ENCODE assay signal across 18 cellular contexts in the genomic region with DNA sequence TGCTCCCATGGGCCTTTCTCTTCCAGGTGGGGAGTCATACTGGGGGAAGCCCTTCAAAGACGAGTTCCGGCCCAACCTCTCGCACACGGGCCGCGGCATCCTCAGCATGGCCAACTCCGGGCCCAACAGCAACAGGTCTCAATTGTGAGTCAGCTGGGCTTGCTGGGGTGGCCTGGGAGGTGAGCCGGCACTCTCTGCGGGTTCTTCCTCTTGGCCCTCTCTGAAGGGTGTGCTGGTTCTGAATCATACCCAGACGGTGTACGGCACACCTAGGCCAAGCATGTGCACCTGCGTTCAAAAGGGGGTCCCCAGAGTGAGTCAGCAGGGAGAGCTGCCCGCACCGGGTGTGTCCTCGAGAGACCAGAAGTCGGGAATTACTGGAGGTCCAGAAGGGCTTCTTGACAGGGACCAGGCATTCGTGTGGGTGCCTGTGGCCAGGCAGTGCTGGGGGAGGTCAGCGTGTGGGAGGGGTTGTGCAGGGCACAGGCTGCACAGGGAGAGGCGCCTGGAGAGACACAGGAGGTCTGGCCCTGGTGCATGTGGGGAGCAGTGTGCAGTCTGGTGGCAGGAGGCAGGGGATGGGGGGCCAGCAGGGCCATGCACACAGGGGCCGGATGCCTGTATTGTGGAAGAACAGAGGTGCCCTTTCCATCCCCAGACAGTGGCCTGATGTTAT. TPM values are rescaled to one million over a fixed set of nuclear protein-coding genes. Genes with fewer than 3 reads are reported as not detected.
A peak's percentile ranks its signal among the peaks of the same experiment; 100 is the strongest.
DNase-seq lines count a peak whose midpoint lies in the region; ATAC-seq and TF ChIP-seq lines count a peak whose summit lies in the region.
"Had no signal": no experiment of that assay in that cellular context is flagged by ENCODE, and none has a peak within 500 bp of the region (broad histone marks: within the 10 kb centered on the region; RNA-seq: fewer than 3 reads in every experiment).

No MANE protein-coding gene starts in this region.

- H3K4me3 Mint-ChIP-seq in activated T-helper 2 cell treated with anti-CD3 and anti-CD28 coated beads, Interferon-gamma antibody, Interleukin-2, Interleukin-4, amounts not matched to agents 10 μg/mL and 5 μg/mL and 100 μg/mL, durations not matched to agents 14 hours and 24 hours and 36 hours (ENCODE audit: low read depth): no peak overlapping the region
- peak overlapping the region; percentile 63 for H3K4me3 Mint-ChIP-seq in natural killer cell treated with Interleukin-12 subunit alpha and Interleukin-12 subunit beta and Interleukin-15 and Interleukin-18, amount 100 ng/mL, for 72 hours
- H3K4me3 Mint-ChIP-seq: activated CD4-positive, alpha-beta T cell treated with anti-CD3 and anti-CD28 coated beads, Interleukin-2, amount 10 ng/mL, durations not matched to agents 7 days and 5 days had no signal

- CTCF ChIA-PET in GM10248 (lab: Yijun Ruan, JAX): no interaction called here
- CTCF ChIA-PET in A673 (lab: Charles Lee): no interaction called here

- intact Hi-C loops in activated T-helper 2 cell treated with anti-CD3 and anti-CD28 coated beads, Interferon-gamma antibody, Interleukin-2, Interleukin-4, amounts not matched to agents 10 μg/mL and 5 μg/mL and 100 μg/mL, durations not matched to agents 14 hours and 24 hours and 36 hours (cut with micrococcal nuclease): no loop called here
- intact Hi-C loops in A673 (cut with micrococcal nuclease; ENCODE audit: unreplicated experiment) (no loop called here), colonic mucosa (cut with DNase I) (no loop called here)

- peak overlapping the region; percentile 22 for H3K27ac Mint-ChIP-seq in activated T-helper 2 cell treated with anti-CD3 and anti-CD28 coated beads, Interferon-gamma antibody, Interleukin-2, Interleukin-4, amounts not matched to agents 10 μg/mL and 5 μg/mL and 100 μg/mL, durations not matched to agents 14 hours and 24 hours and 36 hours
- peak overlapping the region; percentile 87 for H3K27ac Mint-ChIP-seq in natural killer cell treated with Interleukin-12 subunit alpha and Interleukin-12 subunit beta and Interleukin-15 and Interleukin-18, amount 100 ng/mL, for 72 hours
- H3K27ac Mint-ChIP-seq: activated CD4-positive, alpha-beta T cell treated with anti-CD3 and anti-CD28 coated beads, Interleukin-2, amount 10 ng/mL, durations not matched to agents 7 days and 5 days; progenitor cell of endocrine pancreas had no signal

- peaks cover 51 to 75% (median 59%) of the 10 kb centered on the region in 11 experiments for H3K36me3 ChIP-seq in BLaER1 treated with 17β-estradiol and CSF1 and Interleukin-3, amounts not matched to agents 10 nM and 100 nM
- H3K36me3 ChIP-seq in suprapubic skin: peaks cover 93% of the 10 kb centered on the region
- peaks cover 12% of the 10 kb centered on the region for H3K36me3 ChIP-seq in A673 (ENCODE audit: insufficient read depth, low read length, poor library complexity, severe bottlenecking)
- peaks cover 8% of the 10 kb centered on the region for H3K36me3 ChIP-seq in colonic mucosa

- peaks cover 0 to 60% (median 19%) of the 10 kb centered on the region in 11 experiments; a peak in 12 of 22 replicates for H4K20me1 ChIP-seq in BLaER1 treated with 17β-estradiol and CSF1 and Interleukin-3, amounts not matched to agents 10 nM and 100 nM

- peak overlapping the region in 3 of 10 experiments; percentile 8 to 33 (median 23); a peak in 4 of 20 replicates for H3K4me3 ChIP-seq in BLaER1 treated with 17β-estradiol and CSF1 and Interleukin-3, amounts not matched to agents 10 nM and 100 nM
- H3K4me3 ChIP-seq in suprapubic skin (no peak overlapping the region), A673 (ENCODE audit: low read depth, low read length, poor library complexity, severe bottlenecking) (no peak overlapping the region), foreskin fibroblast (ENCODE audit: low read depth in 1 of 2, low read length in 2 of 2) (no peak overlapping the region), colonic mucosa (no peak overlapping the region)
- H3K4me3 ChIP-seq: heart right ventricle, lower lobe of right lung had no signal

- H3K4me2 ChIP-seq in BLaER1 treated with 17β-estradiol and CSF1 and Interleukin-3, amounts not matched to agents 10 nM and 100 nM: peak overlapping the region; percentile 74 to 94 (median 89)

- no peaks in the 10 kb centered on the region for H3K9me3 ChIP-seq in BLaER1 treated with 17β-estradiol and CSF1 and Interleukin-3, amounts not matched to agents 10 nM and 100 nM (replicated peaks in 1 of 11)
- no peaks in the 10 kb centered on the region for H3K9me3 ChIP-seq in suprapubic skin
- H3K9me3 ChIP-seq in A673 (ENCODE audit: low read depth, low read length, poor library complexity, severe bottlenecking): no peaks in the 10 kb centered on the region
- no peaks in the 10 kb centered on the region for H3K9me3 ChIP-seq in colonic mucosa
- H3K9me3 ChIP-seq: heart right ventricle, lower lobe of right lung had no signal

- peaks cover 38% of the 10 kb centered on the region for H3K36me3 Mint-ChIP-seq in activated T-helper 2 cell treated with anti-CD3 and anti-CD28 coated beads, Interferon-gamma antibody, Interleukin-2, Interleukin-4, amounts not matched to agents 10 μg/mL and 5 μg/mL and 100 μg/mL, durations not matched to agents 14 hours and 24 hours and 36 hours (ENCODE audit: low read depth)
- H3K36me3 Mint-ChIP-seq in natural killer cell treated with Interleukin-12 subunit alpha and Interleukin-12 subunit beta and Interleukin-15 and Interleukin-18, amount 100 ng/mL, for 72 hours: no peaks in the 10 kb centered on the region

- peak overlapping the region in 10 of 11 experiments; percentile 3 to 70 (median 53); a peak in 17 of 22 replicates for H3K27ac ChIP-seq in BLaER1 treated with 17β-estradiol and CSF1 and Interleukin-3, amounts not matched to agents 10 nM and 100 nM
- H3K27ac ChIP-seq in suprapubic skin: no peak overlapping the region
- no peak overlapping the region for H3K27ac ChIP-seq in A673 (ENCODE audit: low read depth, low read length, poor library complexity, severe bottlenecking)
- H3K27ac ChIP-seq in colonic mucosa: no peak overlapping the region
- H3K27ac ChIP-seq: heart right ventricle, lower lobe of right lung had no signal

- H3K9me3 Mint-ChIP-seq in activated T-helper 2 cell treated with anti-CD3 and anti-CD28 coated beads, Interferon-gamma antibody, Interleukin-2, Interleukin-4, amounts not matched to agents 10 μg/mL and 5 μg/mL and 100 μg/mL, durations not matched to agents 14 hours and 24 hours and 36 hours: no peaks in the 10 kb centered on the region
- no peaks in the 10 kb centered on the region for H3K9me3 Mint-ChIP-seq in natural killer cell treated with Interleukin-12 subunit alpha and Interleukin-12 subunit beta and Interleukin-15 and Interleukin-18, amount 100 ng/mL, for 72 hours
- H3K9me3 Mint-ChIP-seq: activated CD4-positive, alpha-beta T cell treated with anti-CD3 and anti-CD28 coated beads, Interleukin-2, amount 10 ng/mL, durations not matched to agents 7 days and 5 days had no signal

- TF ChIP-seq EP300 in suprapubic skin (IDR thresholded peaks at IDR 0.05): no peak

- ATAC-seq in natural killer cell treated with Interleukin-12 subunit alpha and Interleukin-12 subunit beta and Interleukin-15 and Interleukin-18, amount 100 ng/mL, for 72 hours: no peak

- peaks cover 46 to 72% (median 57%) of the 10 kb centered on the region in 10 experiments for H3K4me1 ChIP-seq in BLaER1 treated with 17β-estradiol and CSF1 and Interleukin-3, amounts not matched to agents 10 nM and 100 nM
- no peaks in the 10 kb centered on the region for H3K4me1 ChIP-seq in suprapubic skin
- no peaks in the 10 kb centered on the region for H3K4me1 ChIP-seq in A673 (ENCODE audit: insufficient read depth, low read length, poor library complexity, severe bottlenecking)
- H3K4me1 ChIP-seq in colonic mucosa: no peaks in the 10 kb centered on the region
- H3K4me1 ChIP-seq: heart right ventricle, lower lobe of right lung had no signal

- peak overlapping the region in 10 of 11 experiments; percentile 4 to 62 (median 52); a peak in 19 of 22 replicates for H3K9ac ChIP-seq in BLaER1 treated with 17β-estradiol and CSF1 and Interleukin-3, amounts not matched to agents 10 nM and 100 nM
- no peak overlapping the region for H3K9ac ChIP-seq in colonic mucosa (ENCODE audit: low read depth in 2 of 2, low read length in 2 of 2)

- H3K4me1 Mint-ChIP-seq in activated T-helper 2 cell treated with anti-CD3 and anti-CD28 coated beads, Interferon-gamma antibody, Interleukin-2, Interleukin-4, amounts not matched to agents 10 μg/mL and 5 μg/mL and 100 μg/mL, durations not matched to agents 14 hours and 24 hours and 36 hours (ENCODE audit: low read depth): peaks cover 6% of the 10 kb centered on the region
- peaks cover 20% of the 10 kb centered on the region in 2 donors for H3K4me1 Mint-ChIP-seq in natural killer cell treated with Interleukin-12 subunit alpha and Interleukin-12 subunit beta and Interleukin-15 and Interleukin-18, amount 100 ng/mL, for 72 hours (ENCODE audit: low read depth in 2 of 2)

- H3K27me3 ChIP-seq in BLaER1 treated with 17β-estradiol and CSF1 and Interleukin-3, amounts not matched to agents 10 nM and 100 nM: no peaks in the 10 kb centered on the region
- H3K27me3 ChIP-seq in suprapubic skin: no peaks in the 10 kb centered on the region
- no peaks in the 10 kb centered on the region for H3K27me3 ChIP-seq in A673 (replicated peaks; ENCODE audit: insufficient read depth, low read depth, low read length, poor library complexity)
- H3K27me3 ChIP-seq in colonic mucosa: no peaks in the 10 kb centered on the region
- H3K27me3 ChIP-seq: heart right ventricle had no signal

- TF ChIP-seq CTCF in GM10248 (IDR thresholded peaks at IDR 0.05; ENCODE audit: control extremely low read depth, extremely low read depth, low read depth, missing control alignments): no peak
- no peak for TF ChIP-seq CTCF in suprapubic skin (IDR thresholded peaks at IDR 0.05)
- no peak for TF ChIP-seq CTCF in A673 (conservative IDR thresholded peaks at IDR 0.05; ENCODE audit: low read depth, low read length)
- no peak for TF ChIP-seq CTCF in foreskin fibroblast (IDR thresholded peaks at IDR 0.05; ENCODE audit: low read depth, low read length)
- TF ChIP-seq CTCF in colonic mucosa (IDR thresholded peaks at IDR 0.05): no peak

- 88% methylated on average over 9 of the region's 20 CpGs for WGBS in suprapubic skin

- POLR2A ChIA-PET in GM10248 (lab: Yijun Ruan, JAX): no interaction called here
- POLR2A ChIA-PET in A673 (lab: Charles Lee; ENCODE audit: low non-redundant PET): no interaction called here

- TF ChIP-seq POLR2A in suprapubic skin (IDR thresholded peaks at IDR 0.05): no peak

- DNase-seq in GM10248 (ENCODE audit: extremely low spot score) (peak; percentile 53), suprapubic skin (ENCODE audit: low spot score in 2 of 2) (no peak), A673 (ENCODE audit: low spot score) (no peak), foreskin fibroblast (no peak), colonic mucosa (no peak)
- DNase-seq in activated T-helper 2 cell treated with anti-CD3 and anti-CD28 coated beads, Interferon-gamma antibody, Interleukin-2, Interleukin-4, amounts not matched to agents 10 μg/mL and 5 μg/mL and 100 μg/mL, durations not matched to agents 14 hours and 24 hours and 36 hours (ENCODE audit: low spot score): no peak
- no peak for DNase-seq in natural killer cell treated with Interleukin-12 subunit alpha and Interleukin-12 subunit beta and Interleukin-15 and Interleukin-18, amount 100 ng/mL, for 72 hours (ENCODE audit: low spot score)
- DNase-seq: activated CD4-positive, alpha-beta T cell treated with anti-CD3 and anti-CD28 coated beads, Interleukin-2, amount 10 ng/mL, durations not matched to agents 7 days and 5 days; amygdala; caudate nucleus; DMS 273 treated with DMSO at 0.1 percent for 48 hours; GDM1; heart right ventricle; lower lobe of right lung; NCI-H146; small intestine had no signal

- no peaks in the 10 kb centered on the region for H3K27me3 Mint-ChIP-seq in activated T-helper 2 cell treated with anti-CD3 and anti-CD28 coated beads, Interferon-gamma antibody, Interleukin-2, Interleukin-4, amounts not matched to agents 10 μg/mL and 5 μg/mL and 100 μg/mL, durations not matched to agents 14 hours and 24 hours and 36 hours (ENCODE audit: low read depth)
- H3K27me3 Mint-ChIP-seq in natural killer cell treated with Interleukin-12 subunit alpha and Interleukin-12 subunit beta and Interleukin-15 and Interleukin-18, amount 100 ng/mL, for 72 hours: no peaks in the 10 kb centered on the region
- H3K27me3 Mint-ChIP-seq: activated CD4-positive, alpha-beta T cell treated with anti-CD3 and anti-CD28 coated beads, Interleukin-2, amount 10 ng/mL, durations not matched to agents 7 days and 5 days; progenitor cell of endocrine pancreas had no signal

- BruUV-seq in A673 (replicated peaks; lab: Mats Ljungman, UMichigan): no TSS peak

RNA-seq across cellular contexts. Expression of gene PPIL2, which starts 23.0 kb away (rescaled TPM):
- total RNA-seq in activated T-helper 2 cell treated with anti-CD3 and anti-CD28 coated beads, Interferon-gamma antibody, Interleukin-2, Interleukin-4, amounts not matched to agents 10 μg/mL and 5 μg/mL and 100 μg/mL, durations not matched to agents 14 hours and 24 hours and 36 hours: 53.9 and 55.4 TPM in 2 replicates
- 10 to 100 TPM; 50.4 to 62.9 TPM for total RNA-seq in natural killer cell treated with Interleukin-12 subunit alpha and Interleukin-12 subunit beta and Interleukin-15 and Interleukin-18, amount 100 ng/mL, for 72 hours
- total RNA-seq in suprapubic skin (100 to 1,000 TPM in 1 of 4 donors, 10 to 100 TPM in 3; 38.4 to 129 (median 40.3) TPM), A673 (2021) (46.8 and 49.3 TPM in 2 replicates), colonic mucosa (10 to 100 TPM; 41.9 to 63.2 TPM)

RNA-seq across cellular contexts. Expression of gene SDF2L1, which starts 46.7 kb away (rescaled TPM):
- 95.6 and 97.9 TPM in 2 replicates for total RNA-seq in activated T-helper 2 cell treated with anti-CD3 and anti-CD28 coated beads, Interferon-gamma antibody, Interleukin-2, Interleukin-4, amounts not matched to agents 10 μg/mL and 5 μg/mL and 100 μg/mL, durations not matched to agents 14 hours and 24 hours and 36 hours
- total RNA-seq in natural killer cell treated with Interleukin-12 subunit alpha and Interleukin-12 subunit beta and Interleukin-15 and Interleukin-18, amount 100 ng/mL, for 72 hours: 100 to 1,000 TPM; 102 to 127 TPM
- total RNA-seq in suprapubic skin: 10 to 100 TPM; 11.2 to 23.6 (median 18.7) TPM
- total RNA-seq in A673 (2021): 50.1 and 55.3 TPM in 2 replicates
- total RNA-seq in colonic mucosa: 100 to 1,000 TPM in 1 of 2 donors, 10 to 100 TPM in 1; 48.8 to 177 TPM

RNA-seq across cellular contexts. Expression of gene YPEL1, which starts 46.8 kb away (rescaled TPM):
- total RNA-seq in activated T-helper 2 cell treated with anti-CD3 and anti-CD28 coated beads, Interferon-gamma antibody, Interleukin-2, Interleukin-4, amounts not matched to agents 10 μg/mL and 5 μg/mL and 100 μg/mL, durations not matched to agents 14 hours and 24 hours and 36 hours: 1.5 and 1.9 TPM in 2 replicates
- total RNA-seq in natural killer cell treated with Interleukin-12 subunit alpha and Interleukin-12 subunit beta and Interleukin-15 and Interleukin-18, amount 100 ng/mL, for 72 hours: 10 to 100 TPM; 14.2 to 19.0 TPM
- total RNA-seq in suprapubic skin (1 to 10 TPM; 1.5 to 5.1 (median 2.4) TPM), A673 (2021) (3.6 and 7.5 TPM in 2 replicates), colonic mucosa (1 to 10 TPM; 2.2 to 2.9 TPM)

RNA-seq across cellular contexts. Expression of gene CCDC116, which starts 56.3 kb away (rescaled TPM):
- total RNA-seq in activated T-helper 2 cell treated with anti-CD3 and anti-CD28 coated beads, Interferon-gamma antibody, Interleukin-2, Interleukin-4, amounts not matched to agents 10 μg/mL and 5 μg/mL and 100 μg/mL, durations not matched to agents 14 hours and 24 hours and 36 hours: 0.59 and 0.78 TPM in 2 replicates
- total RNA-seq in natural killer cell treated with Interleukin-12 subunit alpha and Interleukin-12 subunit beta and Interleukin-15 and Interleukin-18, amount 100 ng/mL, for 72 hours: 1 to 10 TPM; 2.0 to 2.5 TPM
- total RNA-seq in suprapubic skin (1 to 10 TPM in 2 of 4 donors, not detected in 2; 1.0 TPM), A673 (2021) (1.3 and 2.3 TPM in 2 replicates), colonic mucosa (under 1 TPM in 1 of 2 donors, not detected in 1; 0.59 TPM)

RNA-seq across cellular contexts. Expression of gene YDJC, which starts 59.0 kb away (rescaled TPM):
- total RNA-seq in activated T-helper 2 cell treated with anti-CD3 and anti-CD28 coated beads, Interferon-gamma antibody, Interleukin-2, Interleukin-4, amounts not matched to agents 10 μg/mL and 5 μg/mL and 100 μg/mL, durations not matched to agents 14 hours and 24 hours and 36 hours: 44.3 and 49.6 TPM in 2 replicates
- total RNA-seq in natural killer cell treated with Interleukin-12 subunit alpha and Interleukin-12 subunit beta and Interleukin-15 and Interleukin-18, amount 100 ng/mL, for 72 hours: 10 to 100 TPM; 43.1 to 68.6 TPM
- 10 to 100 TPM; 28.6 to 34.6 (median 30.9) TPM for total RNA-seq in suprapubic skin
- total RNA-seq in A673 (2021): 33.8 and 37.0 TPM in 2 replicates
- total RNA-seq in colonic mucosa: 10 to 100 TPM; 21.1 to 35.4 TPM

Comparison
In these comparisons a context has a peak if more than half of its experiments do, and no peak if none do; other contexts are left out.
1. H3K27ac ChIP-seq: peak in BLaER1 treated with 17β-estradiol and CSF1 and Interleukin-3, amounts not matched to agents 10 nM and 100 nM (10 of 11); none in suprapubic skin (single experiment), A673 (single experiment) and colonic mucosa (single experiment).
2. H3K9ac ChIP-seq: peak in BLaER1 treated with 17β-estradiol and CSF1 and Interleukin-3, amounts not matched to agents 10 nM and 100 nM (10 of 11); none in colonic mucosa (0 of 2).